ENCODE assay signal across 8 cellular contexts in the genomic region with DNA sequence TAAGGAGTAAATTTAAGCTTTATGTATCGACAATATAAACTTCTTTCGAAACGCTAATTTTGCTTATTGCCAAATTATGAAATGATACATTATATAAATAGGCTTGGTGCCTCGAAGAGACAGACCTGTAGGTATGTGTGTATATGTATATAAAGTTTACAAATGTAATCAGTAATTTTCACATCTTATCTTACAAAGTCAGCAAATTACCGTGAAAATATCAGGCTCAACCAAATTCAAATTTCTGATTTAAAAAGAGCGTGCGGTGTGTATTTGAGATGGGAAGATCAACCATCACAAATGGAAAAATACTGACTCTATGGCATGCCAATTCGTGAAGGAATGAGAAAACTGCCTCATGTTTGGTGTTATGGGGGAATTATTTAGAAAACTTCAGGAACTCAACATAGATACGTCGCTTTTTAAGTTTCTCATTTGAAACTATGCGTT. TPM values are rescaled to one million over a fixed set of nuclear protein-coding genes. Genes with fewer than 3 reads are reported as not detected.
DNase-seq lines count a peak whose midpoint lies in the region; ATAC-seq, FAIRE-seq and TF ChIP-seq lines count a peak whose summit lies in the region.

No MANE protein-coding gene starts in this region.

- H3K9me3 ChIP-seq in OCI-LY1 (ENCODE audit: low read length) (no peaks in the 10 kb centered on the region), endodermal cell (ENCODE audit: control insufficient read depth, low read length) (no peaks in the 10 kb centered on the region), neuronal stem cell (replicated peaks in 1 of 2; ENCODE audit: control insufficient read depth in 2 of 2, insufficient read depth in 1 of 2, low read depth in 1 of 2, low read length in 2 of 2) (no peaks in the 10 kb centered on the region)

- peak overlapping the region; percentile 31 for H3K18ac ChIP-seq in neuronal stem cell (ENCODE audit: low read length)

- no peaks in the 10 kb centered on the region for H3F3A ChIP-seq in OCI-LY1 (ENCODE audit: insufficient read depth, low read length)

- intact Hi-C loops in CD14-positive monocyte (cut with micrococcal nuclease) = loop anchor here (5.0 to 10.0 kb wide), 2 partner anchors 88 to 181 kb away; a partner anchor contains a TSS

- H3K9me3 Mint-ChIP-seq in CD14-positive monocyte (no peaks in the 10 kb centered on the region), endodermal cell (no peaks in the 10 kb centered on the region)

- no peak overlapping the region for H4K8ac ChIP-seq in neuronal stem cell (ENCODE audit: low read depth, low read length)

- H3K27ac ChIP-seq in OCI-LY1 (ENCODE audit: low read depth, low read length, poor library complexity, severe bottlenecking) (peak overlapping the region; percentile 75), endodermal cell (ENCODE audit: low read depth, low read length) (peak overlapping the region; percentile 72), neuronal stem cell (replicated peaks; ENCODE audit: low read length) (peak overlapping the region; percentile 90)

- H2BK5ac ChIP-seq in neuronal stem cell (ENCODE audit: low read length) = no peak overlapping the region

- no peak for DNase-seq in CD14-positive monocyte (ENCODE audit: low spot score)
- no peak for DNase-seq in endodermal cell
- no peak for DNase-seq in neuronal stem cell (ENCODE audit: low spot score)
- no peak for DNase-seq in GM12891 (ENCODE audit: insufficient read length, low spot score)
- no peak for DNase-seq in NCI-H146 (lab: John Stamatoyannopoulos, UW)

- H3K9me2 ChIP-seq in OCI-LY1 (ENCODE audit: low read depth, low read length) = no peaks in the 10 kb centered on the region

- no peak overlapping the region for H2BK120ac ChIP-seq in neuronal stem cell (ENCODE audit: low read depth, low read length)

- no peak for FAIRE-seq in GM12891 (lab: Jason Lieb, UNC)

- H3K36me3 ChIP-seq in OCI-LY1 (ENCODE audit: insufficient read depth, low read length) (peaks cover 22% of the 10 kb centered on the region; the same call in 1 of the 2 replicates), endodermal cell (ENCODE audit: control insufficient read depth, insufficient read depth, low read length) (peaks cover 30% of the 10 kb centered on the region), neuronal stem cell (replicated peaks in 1 of 2; ENCODE audit: control insufficient read depth in 2 of 2, insufficient read depth in 2 of 2, low read length in 2 of 2) (peaks cover 4 to 56% of the 10 kb centered on the region in 2 donors)

- H3K27me3 Mint-ChIP-seq in CD14-positive monocyte (ENCODE audit: low read depth in 3 of 3) = peaks cover 0 to 1% (median 0%) of the 10 kb centered on the region in 3 donors
- H3K27me3 Mint-ChIP-seq in endodermal cell (ENCODE audit: insufficient read depth) = no peaks in the 10 kb centered on the region

- H3K4me3 ChIP-seq in OCI-LY1 (ENCODE audit: low read depth, low read length, poor library complexity, severe bottlenecking) (peak overlapping the region; percentile 95), endodermal cell (ENCODE audit: low read length) (peak overlapping the region; percentile 100), neuronal stem cell (ENCODE audit: low read length in 2 of 2) (peak overlapping the region; percentile 80 to 88)

- H4K91ac ChIP-seq in neuronal stem cell (ENCODE audit: low read depth, low read length, poor library complexity) = no peak overlapping the region

- H3K4me3 Mint-ChIP-seq in CD14-positive monocyte = peak overlapping the region; percentile 95 to 97
- peak overlapping the region; percentile 98 for H3K4me3 Mint-ChIP-seq in endodermal cell

- TF ChIP-seq POLR2A in GM12891 (IDR thresholded peaks at IDR 0.05; ENCODE audit: low read depth, low read length) = no peak

- H3K27me3 ChIP-seq in OCI-LY1 (ENCODE audit: insufficient read depth, low read length) (no peaks in the 10 kb centered on the region), endodermal cell (ENCODE audit: control insufficient read depth, insufficient read depth, low read length, poor library complexity, severe bottlenecking) (no peaks in the 10 kb centered on the region), neuronal stem cell (ENCODE audit: control insufficient read depth in 3 of 3, insufficient read depth in 3 of 3, low read depth in 1 of 3, low read length in 3 of 3) (no peaks in the 10 kb centered on the region)

- WGBS in endodermal cell (ENCODE audit: insufficient coverage in 1 of 2, insufficient read length in 1 of 2), 2 experiments = 5 to 7% methylated on average over 4 to 7 of the region's 11 CpGs
- no CpG with 5 or more reads among the region's 11 CpGs for WGBS in neuronal stem cell (ENCODE audit: extremely low coverage in 2 of 2, insufficient read length in 2 of 2, insufficient replicate concordance in 1 of 2), 2 donors

- no peaks in the 10 kb centered on the region for H4K20me1 ChIP-seq in OCI-LY1 (ENCODE audit: insufficient read depth, low read length)

- peaks cover 36% of the 10 kb centered on the region for H3K4me1 Mint-ChIP-seq in CD14-positive monocyte
- peaks cover 23% of the 10 kb centered on the region for H3K4me1 Mint-ChIP-seq in endodermal cell

- H3K4me1 ChIP-seq in OCI-LY1 (ENCODE audit: insufficient read depth, low read length, severe bottlenecking) (peaks cover 48% of the 10 kb centered on the region), endodermal cell (ENCODE audit: control insufficient read depth, insufficient read depth, low read length) (peaks cover 4% of the 10 kb centered on the region), neuronal stem cell (ENCODE audit: control insufficient read depth in 2 of 2, insufficient read depth in 1 of 2, low read depth in 1 of 2, low read length in 2 of 2) (peaks cover 6 to 13% of the 10 kb centered on the region in 2 donors)

- no peak overlapping the region for H3K14ac ChIP-seq in neuronal stem cell (ENCODE audit: low read length)

- TF ChIP-seq CTCF in CD14-positive monocyte (IDR thresholded peaks at IDR 0.05) = no peak
- TF ChIP-seq CTCF in OCI-LY1 (IDR thresholded peaks at IDR 0.05; ENCODE audit: low read length) = no peak
- TF ChIP-seq CTCF in endodermal cell (conservative IDR thresholded peaks at IDR 0.05) = no peak

- H2BK15ac ChIP-seq in neuronal stem cell (ENCODE audit: low read length) = no peak overlapping the region

- H3K79me1 ChIP-seq in neuronal stem cell (ENCODE audit: low read depth, low read length) = no peaks in the 10 kb centered on the region

- H3K4me2 ChIP-seq in OCI-LY1 (ENCODE audit: low read length) = peak overlapping the region; percentile 91
- H3K4me2 ChIP-seq in neuronal stem cell (ENCODE audit: insufficient read depth, low read length, poor library complexity, severe bottlenecking) = peak overlapping the region; percentile 47

- H3K36me3 Mint-ChIP-seq in CD14-positive monocyte = peaks cover 15 to 25% of the 10 kb centered on the region in 2 donors
- peaks cover 20% of the 10 kb centered on the region for H3K36me3 Mint-ChIP-seq in endodermal cell (ENCODE audit: low read depth)

- H3K4ac ChIP-seq in neuronal stem cell (ENCODE audit: low read length) = no peak overlapping the region

- H2AK5ac ChIP-seq in neuronal stem cell (ENCODE audit: low read depth, low read length) = no peak overlapping the region

- no peak overlapping the region for H2BK12ac ChIP-seq in neuronal stem cell (ENCODE audit: low read length)

- peak overlapping the region; percentile 1; the same call in 1 of the 2 replicates for H2AFZ ChIP-seq in OCI-LY1 (ENCODE audit: low read length)
- H2AFZ ChIP-seq in neuronal stem cell (ENCODE audit: low read length) = peak overlapping the region; percentile 97

- peak overlapping the region; percentile 89 to 97 (median 96) for H3K27ac Mint-ChIP-seq in CD14-positive monocyte
- H3K27ac Mint-ChIP-seq in endodermal cell = peak overlapping the region; percentile 98

- H3K9ac ChIP-seq in OCI-LY1 (ENCODE audit: low read length) (peak overlapping the region; percentile 80), endodermal cell (ENCODE audit: extremely low read depth, low read length, poor library complexity, severe bottlenecking) (peak overlapping the region; percentile 84), neuronal stem cell (ENCODE audit: low read depth, low read length, poor library complexity) (peak overlapping the region; percentile 87)

- no peak overlapping the region for H3K23ac ChIP-seq in neuronal stem cell (ENCODE audit: low read depth, low read length, poor library complexity)

- H3K79me2 ChIP-seq in OCI-LY1 (ENCODE audit: insufficient read depth, low read length) = peaks cover 45% of the 10 kb centered on the region

- ATAC-seq in HG03442 (IDR thresholded peaks at IDR 0.05; ENCODE audit: unreplicated experiment) = no peak
- ATAC-seq in HG03108 (IDR thresholded peaks at IDR 0.05; ENCODE audit: unreplicated experiment) = no peak

TF ChIP-seq in GM12891, 5 proteins besides CTCF, POLR2A, EP300 and RAD21:
- TF ChIP-seq PAX5 (IDR thresholded peaks at IDR 0.05; ENCODE audit: insufficient read depth, low read length, severe bottlenecking) (no peak), POLR2AphosphoS5 (IDR thresholded peaks at IDR 0.05; ENCODE audit: low read depth, low read length) (no peak), POU2F2 (IDR thresholded peaks at IDR 0.05; ENCODE audit: low read depth, low read length) (no peak), SPI1 (IDR thresholded peaks at IDR 0.05; ENCODE audit: low read depth, low read length) (no peak), TAF1 (IDR thresholded peaks at IDR 0.05; ENCODE audit: low read depth, low read length) (no peak)

RNA-seq across cellular contexts. Expression of a gene that starts 0.5 kb away (rescaled TPM):
- 10 to 100 TPM; 32.2 to 34.4 TPM for polyA plus RNA-seq in CD14-positive monocyte
- total RNA-seq in endodermal cell = 10 to 100 TPM; 61.1 to 78.4 TPM
- 71.1 TPM for polyA plus RNA-seq in endodermal cell (2013, experiment 1 of 2)
- polyA plus RNA-seq in endodermal cell (2013, experiment 2 of 2) = 77.3 TPM
- polyA plus RNA-seq in neuronal stem cell (2013, experiment 1 of 2) = 183 TPM
- polyA plus RNA-seq in neuronal stem cell (2013, experiment 2 of 2) = 190 TPM
- polyA plus RNA-seq in GM12891 (2012; ENCODE audit: low read depth, missing spikeins) = 66.0 TPM

RNA-seq across cellular contexts. Expression of a gene that starts 0.6 kb away (rescaled TPM):
- polyA plus RNA-seq in CD14-positive monocyte = 10 to 100 TPM; 68.7 to 74.8 TPM
- total RNA-seq in endodermal cell = 10 to 100 TPM; 66.6 to 77.6 TPM
- 75.5 TPM for polyA plus RNA-seq in endodermal cell (2013, experiment 1 of 2)
- polyA plus RNA-seq in endodermal cell (2013, experiment 2 of 2) = 71.9 TPM
- 81.6 TPM for polyA plus RNA-seq in neuronal stem cell (2013, experiment 1 of 2)
- polyA plus RNA-seq in neuronal stem cell (2013, experiment 2 of 2) = 84.1 TPM
- polyA plus RNA-seq in GM12891 (2012; ENCODE audit: low read depth, missing spikeins) = 64.9 TPM
